In the genomic region with DNA sequence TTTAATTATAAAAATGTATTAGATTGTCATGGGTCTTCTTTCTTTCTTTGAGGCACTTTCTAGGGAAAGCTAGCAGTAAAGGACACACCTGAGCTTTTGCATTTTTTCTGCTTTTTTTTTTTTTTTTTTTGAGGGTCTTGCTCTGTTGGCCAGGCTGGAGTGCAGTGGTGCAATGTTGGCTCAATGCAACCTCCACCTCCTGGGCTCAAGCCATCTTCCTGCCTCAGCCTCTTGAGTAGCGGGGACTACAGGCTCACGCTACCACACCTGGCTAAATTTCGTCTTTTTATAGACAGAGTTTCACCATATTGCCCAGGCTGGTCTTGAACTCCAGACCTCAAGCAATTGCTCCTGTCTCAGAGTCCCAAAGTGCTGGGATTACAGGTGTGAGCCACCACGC, we compare ENCODE assay signal across 9 cellular contexts.
"Had no signal": no experiment of that assay in that cellular context is flagged by ENCODE, and none has a peak within 500 bp of the region (broad histone marks: within the 10 kb centered on the region; RNA-seq: fewer than 3 reads in every experiment).

No MANE protein-coding gene starts in this region.

- H2AFZ ChIP-seq: GM23338 had no signal

- FAIRE-seq: H1 had no signal

- H3K9ac ChIP-seq: KMS-11 had no signal

- H3K4me3 Mint-ChIP-seq: GM23338 had no signal

- ATAC-seq: GM23338, HCT116 had no signal

- H3K4me3 ChIP-seq: GM23338, HAP-1 had no signal

- H3K27ac Mint-ChIP-seq: GM23338 had no signal

- H3K36me3 ChIP-seq: HAP-1 had no signal

- H3K4me2 ChIP-seq: GM23338, KMS-11 had no signal

- DNase-seq: H7, IMR-90, KBM-7 had no signal

- H3K9me3 ChIP-seq: HAP-1 had no signal

- H3K27ac ChIP-seq: HL-60, KMS-11 had no signal
